Comparison of ENCODE assay signal across 8 cellular contexts in genomic region chr11:129278586-129279319, GRCh38.
DNase-seq lines count a peak whose midpoint lies in the region; ATAC-seq and TF ChIP-seq lines count a peak whose summit lies in the region.

No MANE protein-coding gene starts in this region.

- whole genome bisulfite sequencing in mesodermal cell (ENCODE audit: insufficient coverage in 2 of 2), 2 experiments: 0% methylated on average over 48 to 56 of the region's 109 CpGs
- WGBS in upper lobe of left lung, 2 donors: 0 to 3% methylated on average over 23 to 47 of the region's 109 CpGs

- intact Hi-C loops in Calu3 (cut with micrococcal nuclease; ENCODE audit: unreplicated experiment): loop anchor here (5.0 kb wide), 1 partner anchor 46 kb away; no protein-coding TSS in a partner anchor

- peak overlapping the region; percentile 92 for H3K4me3 Mint-ChIP-seq in Calu3 (ENCODE audit: low read depth, unreplicated experiment)
- peak overlapping the region; percentile 89 for H3K4me3 Mint-ChIP-seq in HFFc6

- no peak overlapping the region for H3K27ac Mint-ChIP-seq in Calu3 (ENCODE audit: unreplicated experiment)
- peak overlapping the region; percentile 51; the same call in 1 of the 2 replicates for H3K27ac Mint-ChIP-seq in HFFc6

- ATAC-seq in upper lobe of left lung (ENCODE audit: low FRiP score in 2 of 2): peak in 1 of 2 donors; percentile 5
- ATAC-seq in GM18870 (IDR thresholded peaks at IDR 0.05; ENCODE audit: unreplicated experiment): no peak

- peak overlapping the region; percentile 87 for H3K4me3 ChIP-seq in SK-N-MC
- H3K4me3 ChIP-seq in mesodermal cell (ENCODE audit: extremely low read depth, insufficient read depth, low read length, poor library complexity, severe bottlenecking): peak overlapping the region; percentile 53
- peak overlapping the region; percentile 24 to 78 (median 64) for H3K4me3 ChIP-seq in upper lobe of left lung

- BruUV-seq in Calu3 (replicated peaks; lab: Mats Ljungman, UMichigan): no TSS peak

- TF ChIP-seq CTCF in Calu3 (IDR thresholded peaks at IDR 0.05; ENCODE audit: unreplicated experiment) (no peak), HFFc6 (IDR thresholded peaks at IDR 0.05) (0 out of 2 replicates have a peak, but pooled peaks have one; percentile 19), upper lobe of left lung (IDR thresholded peaks at IDR 0.05) (peak in 1 of 6 experiments; percentile 12)

- H3K4me1 Mint-ChIP-seq in Calu3 (ENCODE audit: low read depth, unreplicated experiment): peaks cover 69% of the 10 kb centered on the region
- peaks cover 32% of the 10 kb centered on the region for H3K4me1 Mint-ChIP-seq in HFFc6 (ENCODE audit: low read depth)

- H3K27me3 Mint-ChIP-seq in Calu3 (ENCODE audit: unreplicated experiment) (no peaks in the 10 kb centered on the region), HFFc6 (ENCODE audit: insufficient read depth) (peaks cover 4% of the 10 kb centered on the region; the same call in 1 of the 2 replicates)

- TF ChIP-seq POLR2A in upper lobe of left lung (IDR thresholded peaks at IDR 0.05): no peak

- H3K36me3 Mint-ChIP-seq in Calu3 (ENCODE audit: insufficient read depth, unreplicated experiment) (peaks cover 20% of the 10 kb centered on the region), HFFc6 (ENCODE audit: low read depth) (no peaks in the 10 kb centered on the region)

- H3K36me3 ChIP-seq in SK-N-MC (ENCODE audit: insufficient read depth, low read length): no peaks in the 10 kb centered on the region
- H3K36me3 ChIP-seq in mesodermal cell (ENCODE audit: control insufficient read depth, insufficient read depth, low read length): no peaks in the 10 kb centered on the region
- H3K36me3 ChIP-seq in upper lobe of left lung: no peaks in the 10 kb centered on the region

- peak overlapping the region; percentile 72 for H3K9ac ChIP-seq in SK-N-MC (ENCODE audit: insufficient read length)

- no peaks in the 10 kb centered on the region for H3K9me3 Mint-ChIP-seq in Calu3 (ENCODE audit: low read depth, unreplicated experiment)
- H3K9me3 Mint-ChIP-seq in HFFc6: no peaks in the 10 kb centered on the region

- CTCF ChIA-PET in Calu3 (lab: Charles Lee): interaction anchor here (1.1 kb wide), 1 partner anchor 41 kb away, joined by 4 read pairs; no protein-coding TSS in a partner anchor

- H3K27ac ChIP-seq in SK-N-MC (no peak overlapping the region), mesodermal cell (ENCODE audit: low read depth, low read length, severe bottlenecking) (no peak overlapping the region), upper lobe of left lung (peak overlapping the region in 2 of 4 donors; percentile 32 to 80)

- H3K4me1 ChIP-seq in mesodermal cell (ENCODE audit: control insufficient read depth, insufficient read depth, low read length, poor library complexity, severe bottlenecking) (peaks cover 8% of the 10 kb centered on the region), upper lobe of left lung (peaks cover 21 to 43% (median 23%) of the 10 kb centered on the region in 4 donors)

- no peak for TF ChIP-seq EP300 in upper lobe of left lung (IDR thresholded peaks at IDR 0.05)

- DNase-seq in Calu3 (peak; percentile 30), HFFc6 (no peak), SK-N-MC (ENCODE audit: low read depth, low spot score) (no peak), upper lobe of left lung (peak in 1 of 2 donors; percentile 87), NCI-H187 (lab: John Stamatoyannopoulos, UW) (no peak)
- peak; percentile 6 for DNase-seq in effector CD8-positive, alpha-beta T cell (lab: John Stamatoyannopoulos, UW)

- no peaks in the 10 kb centered on the region for H3K9me3 ChIP-seq in SK-N-MC (ENCODE audit: low read depth, low read length)
- no peaks in the 10 kb centered on the region for H3K9me3 ChIP-seq in mesodermal cell (ENCODE audit: control insufficient read depth, low read length)
- H3K9me3 ChIP-seq in upper lobe of left lung: no peaks in the 10 kb centered on the region

- H3K27me3 ChIP-seq in upper lobe of left lung: no peaks in the 10 kb centered on the region

Comparison
In these comparisons a context has a peak if more than half of its experiments do, and no peak if none do; other contexts are left out.
1. DNase-seq: peak in Calu3 (single experiment) and effector CD8-positive, alpha-beta T cell (single experiment); none in HFFc6 (single experiment), SK-N-MC (single experiment) and NCI-H187 (0 of 2).
2. Peak in every context shown above with its lines, with median percentiles within 50 percentile points of each other: H3K4me3 ChIP-seq.